In genomic region chr15:91265431-91265940, GRCh38 we compare ENCODE assay signal across 24 cellular contexts.
"Had no signal": no experiment of that assay in that cellular context is flagged by ENCODE, and none has a peak within 500 bp of the region (broad histone marks: within the 10 kb centered on the region; RNA-seq: fewer than 3 reads in every experiment).

No MANE protein-coding gene starts in this region.

- DNase-seq: activated B cell treated with CpG ODN at 0.5 μM for 24 hours; activated CD4-positive, alpha-beta T cell treated with anti-CD3 and anti-CD28 coated beads for 36 hours; activated CD4-positive, alpha-beta T cell treated with anti-CD3 and anti-CD28 coated beads, Interleukin-2, amount 50 U/mL, for 4 hours; activated naive CD4-positive, alpha-beta T cell treated with Interleukin-2 at 50 U/mL for 16 hours; activated naive CD8-positive, alpha-beta T cell treated with anti-CD3 and anti-CD28 coated beads for 36 hours; activated T-cell treated with anti-CD3 and anti-CD28 coated beads, Interleukin-2, amount 50 U/mL, for 48 hours; amniotic stem cell; colonic mucosa; esophagus squamous epithelium; heart left ventricle; ovary; psoas muscle; right cardiac atrium; stimulated activated CD4-positive, alpha-beta T cell treated with anti-CD3 and anti-CD28 coated beads, Interleukin-15, amount 100 ng/mL, for 24 hours; stimulated activated CD8-positive, alpha-beta memory T cell treated with anti-CD3 and anti-CD28 coated beads, Interleukin-4, amount 100 ng/mL, for 48 hours; stimulated activated naive B cell treated with anti-CD40 and anti-IgM and Interleukin-4, amounts not matched to agents 10 μg/mL and 1 μg/mL and 100 μg/mL, for 72 hours; T-helper 2 cell; upper lobe of left lung had no signal

- H3K4me2 ChIP-seq: smooth muscle cell had no signal

- H3K27ac Mint-ChIP-seq: activated B cell treated with CpG ODN at 0.5 μM for 24 hours; activated CD4-positive, alpha-beta T cell treated with anti-CD3 and anti-CD28 coated beads for 36 hours; activated naive CD8-positive, alpha-beta T cell treated with anti-CD3 and anti-CD28 coated beads for 36 hours; memory B cell; natural killer cell treated with Interleukin-12 subunit alpha and Interleukin-12 subunit beta and Interleukin-15 and Interleukin-18, amount 100 ng/mL, for 72 hours; stimulated activated naive B cell treated with anti-CD40 and anti-IgM and Interleukin-4, amounts not matched to agents 10 μg/mL and 1 μg/mL and 100 μg/mL, for 72 hours had no signal

- H3K36me3 ChIP-seq: colonic mucosa, esophagus squamous epithelium, gastroesophageal sphincter, heart left ventricle, neutrophil, ovary, thoracic aorta, upper lobe of left lung had no signal

- H3K9me3 ChIP-seq: colonic mucosa, esophagus squamous epithelium, gastroesophageal sphincter, heart left ventricle, neutrophil, ovary, psoas muscle, thoracic aorta, upper lobe of left lung had no signal

- H3K4me1 ChIP-seq: colonic mucosa had no signal

- H3K4me1 Mint-ChIP-seq: activated CD4-positive, alpha-beta T cell treated with anti-CD3 and anti-CD28 coated beads for 36 hours; activated naive CD8-positive, alpha-beta T cell treated with anti-CD3 and anti-CD28 coated beads for 36 hours had no signal

- H3K27me3 ChIP-seq: colonic mucosa, gastroesophageal sphincter, heart left ventricle, neutrophil, ovary, upper lobe of left lung had no signal

- H3K9me3 Mint-ChIP-seq: activated B cell treated with CpG ODN at 0.5 μM for 24 hours; activated naive CD8-positive, alpha-beta T cell treated with anti-CD3 and anti-CD28 coated beads for 36 hours; memory B cell; natural killer cell treated with Interleukin-12 subunit alpha and Interleukin-12 subunit beta and Interleukin-15 and Interleukin-18, amount 100 ng/mL, for 72 hours; stimulated activated naive B cell treated with anti-CD40 and anti-IgM and Interleukin-4, amounts not matched to agents 10 μg/mL and 1 μg/mL and 100 μg/mL, for 72 hours had no signal

- H3K4me3 Mint-ChIP-seq: activated B cell treated with CpG ODN at 0.5 μM for 24 hours; activated CD4-positive, alpha-beta T cell treated with anti-CD3 and anti-CD28 coated beads for 36 hours; activated naive CD8-positive, alpha-beta T cell treated with anti-CD3 and anti-CD28 coated beads for 36 hours; memory B cell; natural killer cell treated with Interleukin-12 subunit alpha and Interleukin-12 subunit beta and Interleukin-15 and Interleukin-18, amount 100 ng/mL, for 72 hours; stimulated activated naive B cell treated with anti-CD40 and anti-IgM and Interleukin-4, amounts not matched to agents 10 μg/mL and 1 μg/mL and 100 μg/mL, for 72 hours had no signal

- ATAC-seq: activated CD4-positive, alpha-beta T cell treated with anti-CD3 and anti-CD28 coated beads for 36 hours; gastroesophageal sphincter; natural killer cell treated with Interleukin-12 subunit alpha and Interleukin-12 subunit beta and Interleukin-15 and Interleukin-18, amount 100 ng/mL, for 72 hours; psoas muscle had no signal

- H3K4me3 ChIP-seq: colonic mucosa, esophagus squamous epithelium, gastroesophageal sphincter, heart left ventricle, ovary, psoas muscle, smooth muscle cell, thoracic aorta, upper lobe of left lung had no signal

- H3K27ac ChIP-seq: colonic mucosa, ovary, upper lobe of left lung had no signal
